Comparison of ENCODE assay signal across 33 cellular contexts in genomic region chr17:40705567-40705966, GRCh38. TPM values are rescaled to one million over a fixed set of nuclear protein-coding genes. Genes with fewer than 3 reads are reported as not detected.
"Had no signal": no experiment of that assay in that cellular context is flagged by ENCODE, and none has a peak within 500 bp of the region (broad histone marks: within the 10 kb centered on the region; RNA-seq: fewer than 3 reads in every experiment).

No MANE protein-coding gene starts in this region.

- H3K27me3 ChIP-seq: neural progenitor cell, testis, upper lobe of left lung had no signal

- DNase-seq: dorsolateral prefrontal cortex; effector CD4-positive, alpha-beta T cell; esophagus squamous epithelium; foreskin melanocyte; glutamatergic neuron; heart right ventricle; hippocampal formation; kidney glomerular epithelial cell; left colon; left ventricle myocardium superior; mesenchymal stem cell; mucosa of descending colon; naive B cell; right cardiac atrium; sigmoid colon; spleen; stimulated activated CD4-positive, alpha-beta T cell treated with anti-CD3 and anti-CD28 coated beads, Interleukin-4, amount 100 ng/mL, for 4 hours; stimulated activated naive CD8-positive, alpha-beta T cell treated with anti-CD3 and anti-CD28 coated beads, Interleukin-15, Interleukin-2, amounts not matched to agents 100 U/mL and 50 U/mL, for 24 hours; substantia nigra; testis; tibial artery; upper lobe of left lung had no signal

- H3K4me3 Mint-ChIP-seq: mesothelial cell of epicardium; naive B cell; nephron; neural progenitor cell; stimulated activated memory B cell treated with anti-CD40 and anti-IgM and Interleukin-4, amounts not matched to agents 10 μg/mL and 1 μg/mL and 100 μg/mL, for 72 hours had no signal

- H3K4me1 ChIP-seq: parathyroid adenoma, prostate gland, sigmoid colon, testis, tibial artery had no signal

- H3K9me3 Mint-ChIP-seq: mesothelial cell of epicardium; naive B cell; nephron; neural progenitor cell; stimulated activated memory B cell treated with anti-CD40 and anti-IgM and Interleukin-4, amounts not matched to agents 10 μg/mL and 1 μg/mL and 100 μg/mL, for 72 hours had no signal

- H3K4me1 Mint-ChIP-seq: nephron; stimulated activated memory B cell treated with anti-CD40 and anti-IgM and Interleukin-4, amounts not matched to agents 10 μg/mL and 1 μg/mL and 100 μg/mL, for 72 hours had no signal

- ATAC-seq: heart right ventricle; left colon; left ventricle myocardium superior; mucosa of descending colon; right cardiac atrium; stimulated activated memory B cell treated with anti-CD40 and anti-IgM and Interleukin-4, amounts not matched to agents 10 μg/mL and 1 μg/mL and 100 μg/mL, for 72 hours; stimulated activated naive CD8-positive, alpha-beta T cell treated with anti-CD3 and anti-CD28 coated beads, Interleukin-15, Interleukin-2, amounts not matched to agents 100 U/mL and 50 U/mL, for 24 hours had no signal

- H3K27ac Mint-ChIP-seq: mesothelial cell of epicardium; naive B cell; nephron; neural progenitor cell; stimulated activated memory B cell treated with anti-CD40 and anti-IgM and Interleukin-4, amounts not matched to agents 10 μg/mL and 1 μg/mL and 100 μg/mL, for 72 hours had no signal

- H3K9me3 ChIP-seq: esophagus squamous epithelium, heart right ventricle, mucosa of descending colon, prostate gland, sigmoid colon, spleen, testis, tibial artery, upper lobe of left lung had no signal

- H3K36me3 Mint-ChIP-seq: mesothelial cell of epicardium; naive B cell; neural progenitor cell; stimulated activated memory B cell treated with anti-CD40 and anti-IgM and Interleukin-4, amounts not matched to agents 10 μg/mL and 1 μg/mL and 100 μg/mL, for 72 hours had no signal

- H3K36me3 ChIP-seq: esophagus squamous epithelium, heart right ventricle, neural progenitor cell, prostate gland, sigmoid colon, spleen, tibial artery, upper lobe of left lung had no signal

- H3K27ac ChIP-seq: dorsolateral prefrontal cortex, heart right ventricle, neural progenitor cell, parathyroid adenoma, prostate gland, sigmoid colon, skin epidermis, spleen, testis, tibial artery, upper lobe of left lung had no signal

- H3K4me3 ChIP-seq: dorsolateral prefrontal cortex, esophagus squamous epithelium, heart right ventricle, lung, mucosa of descending colon, neural progenitor cell, prostate gland, sigmoid colon, skin epidermis, spleen, testis, tibial artery, upper lobe of left lung had no signal

RNA-seq across cellular contexts. Expression of gene KRT24, which starts 2.0 kb away (rescaled TPM):
- total RNA-seq: cerebellum, dorsolateral prefrontal cortex, epithelial cell of proximal tubule, heart right ventricle, left ventricle myocardium superior, lung, mesothelial cell of epicardium, osteoblast, prostate gland, right cardiac atrium, spleen, upper lobe of left lung had no signal

RNA-seq across cellular contexts. Expression of gene KRT222, which starts 40.6 kb away (rescaled TPM):
- total RNA-seq: epithelial cell of proximal tubule, left ventricle myocardium superior, mesothelial cell of epicardium had no signal

RNA-seq across cellular contexts. Expression of gene KRT25, which starts 49.6 kb away (rescaled TPM):
- total RNA-seq: cerebellum, dorsolateral prefrontal cortex, esophagus squamous epithelium, heart right ventricle, left colon, left ventricle myocardium superior, lung, mesothelial cell of epicardium, mucosa of descending colon, osteoblast, right cardiac atrium, spleen, upper lobe of left lung had no signal
